ENCODE assay signal across 9 cellular contexts in the genomic region with DNA sequence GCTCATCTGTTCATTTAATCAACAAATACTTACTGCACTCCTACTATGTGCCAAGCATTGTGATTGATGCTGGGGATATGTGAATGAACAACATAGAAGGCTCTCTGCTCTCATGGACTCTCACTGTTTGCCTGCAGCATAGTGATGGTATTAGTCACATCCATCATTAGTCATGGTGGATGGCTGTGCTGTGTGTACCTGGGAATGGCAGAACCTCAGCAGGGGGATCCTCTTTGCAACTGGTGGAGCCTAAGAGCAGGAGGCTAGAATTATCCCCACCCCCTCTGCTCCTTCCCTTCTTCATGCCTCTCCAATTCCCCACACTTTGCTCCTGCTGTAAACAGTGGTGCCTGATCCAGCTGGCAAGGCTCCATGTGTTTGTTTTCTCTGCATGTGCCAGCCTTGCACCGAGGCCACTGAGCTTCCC. TPM values are rescaled to one million over a fixed set of nuclear protein-coding genes. Genes with fewer than 3 reads are reported as not detected.
DNase-seq lines count a peak whose midpoint lies in the region; ATAC-seq, FAIRE-seq and TF ChIP-seq lines count a peak whose summit lies in the region.
"Had no signal": no experiment of that assay in that cellular context is flagged by ENCODE, and none has a peak within 500 bp of the region (broad histone marks: within the 10 kb centered on the region; RNA-seq: fewer than 3 reads in every experiment).

No MANE protein-coding gene starts in this region.

- H3K9me1 ChIP-seq in endothelial cell of umbilical vein (replicated peaks; ENCODE audit: control insufficient read depth, extremely low read depth, insufficient read depth, low read length), result no peaks in the 10 kb centered on the region

- no TSS peak for BruUV-seq in endothelial cell of umbilical vein (replicated peaks; lab: Mats Ljungman, UMichigan)

- H3K36me3 ChIP-seq in endothelial cell of umbilical vein (ENCODE audit: control insufficient read depth in 2 of 2, extremely low read depth in 1 of 2, insufficient read depth in 2 of 2, low read length in 2 of 2) (no peaks in the 10 kb centered on the region), aorta (ENCODE audit: control insufficient read depth in 1 of 2, insufficient read depth in 2 of 2, low read length in 1 of 2) (no peaks in the 10 kb centered on the region)

- no peaks in the 10 kb centered on the region for H4K20me1 ChIP-seq in endothelial cell of umbilical vein (replicated peaks; ENCODE audit: control insufficient read depth, extremely low read depth, insufficient read depth, low read length)

- H3K27ac ChIP-seq in endothelial cell of umbilical vein (ENCODE audit: insufficient read depth, low read depth, low read length), result no peak overlapping the region
- no peak overlapping the region for H3K27ac ChIP-seq in aorta (ENCODE audit: low read depth in 1 of 2, low read length in 2 of 2)

- DNase-seq in H54 (ENCODE audit: insufficient read length, low spot score), result peak; percentile 75
- peak; percentile 96 for DNase-seq in NCI-H226
- peak; percentile 24 for DNase-seq in endothelial cell of umbilical vein (ENCODE audit: low read depth, low spot score)
- peak; percentile 99 for DNase-seq in renal cortical epithelial cell (ENCODE audit: low read depth)
- no peak for DNase-seq in aorta
- DNase-seq in stimulated activated CD4-positive, alpha-beta T cell treated with anti-CD3 and anti-CD28 coated beads, Interleukin-1b, Interleukin-23, amount 100 ng/mL, for 48 hours, result no peak
- no peak for DNase-seq in globus pallidus (ENCODE audit: low spot score)
- DNase-seq: cortex of kidney had no signal

- no peaks in the 10 kb centered on the region for H3K79me2 ChIP-seq in endothelial cell of umbilical vein (ENCODE audit: control insufficient read depth, insufficient read depth, low read length)

- H2AFZ ChIP-seq in endothelial cell of umbilical vein (ENCODE audit: low read depth, low read length), result no peak overlapping the region

- POLR2A ChIA-PET in endothelial cell of umbilical vein (lab: Charles Lee), result no interaction called here

- no peak overlapping the region for H3K4me2 ChIP-seq in endothelial cell of umbilical vein (ENCODE audit: insufficient read depth, low read length)

- TF ChIP-seq CTCF in endothelial cell of umbilical vein (IDR thresholded peaks at IDR 0.05; ENCODE audit: extremely low read depth in 1 of 2, insufficient read depth in 1 of 2, low read depth in 1 of 2, low read length in 2 of 2), result no peak

- ATAC-seq in aorta (ENCODE audit: low FRiP score) (no peak), GM21529 (IDR thresholded peaks at IDR 0.05; ENCODE audit: unreplicated experiment) (no peak)

- dilution Hi-C loops in endothelial cell of umbilical vein (cut with MboI; ENCODE audit: extremely low pct_ligation_motif_present, low sequenced_read_pairs), result no loop called here

- H3K27me3 ChIP-seq in endothelial cell of umbilical vein (ENCODE audit: control insufficient read depth in 2 of 2, insufficient read depth in 2 of 2, low read length in 2 of 2) (peaks cover 0 to 1% of the 10 kb centered on the region in 2 experiments), aorta (ENCODE audit: control insufficient read depth in 1 of 2, insufficient read depth in 2 of 2, low read length in 1 of 2) (no peaks in the 10 kb centered on the region)

- 0 to 3% methylated on average over 1 of the region's 1 CpG for WGBS in aorta, 2 donors

- H3K9me3 ChIP-seq in endothelial cell of umbilical vein (replicated peaks; ENCODE audit: control insufficient read depth, insufficient read depth, low read length) (no peaks in the 10 kb centered on the region), aorta (ENCODE audit: control insufficient read depth, low read length) (no peaks in the 10 kb centered on the region)

- CTCF ChIA-PET in endothelial cell of umbilical vein (lab: Charles Lee), result no interaction called here

- H3K4me1 ChIP-seq in endothelial cell of umbilical vein (ENCODE audit: control insufficient read depth, extremely low read depth, insufficient read depth, low read length) (no peaks in the 10 kb centered on the region), aorta (ENCODE audit: control insufficient read depth in 1 of 2, insufficient read depth in 2 of 2, low read length in 2 of 2) (no peaks in the 10 kb centered on the region)

- intact Hi-C loops in endothelial cell of umbilical vein (cut with micrococcal nuclease), result no loop called here
- intact Hi-C loops in aorta (cut with DNase I), result no loop called here

- FAIRE-seq in H54 (lab: Jason Lieb, UNC), result peak; percentile 99
- peak; percentile 83 for FAIRE-seq in endothelial cell of umbilical vein (lab: Jason Lieb, UNC)

- H3K4me3 ChIP-seq in endothelial cell of umbilical vein (replicated peaks in 1 of 3; ENCODE audit: insufficient read depth in 1 of 3, low read depth in 1 of 3, low read length in 3 of 3) (no peak overlapping the region), aorta (ENCODE audit: low read length in 2 of 2) (no peak overlapping the region)

- H3K9ac ChIP-seq in endothelial cell of umbilical vein (replicated peaks; ENCODE audit: extremely low read depth, insufficient read depth, low read length), result no peak overlapping the region

- TF ChIP-seq POLR2A in H54 (IDR thresholded peaks at IDR 0.05; ENCODE audit: low read depth, low read length), result no peak
- no peak for TF ChIP-seq POLR2A in endothelial cell of umbilical vein (IDR thresholded peaks at IDR 0.05; ENCODE audit: low read depth, low read length)

TF ChIP-seq in endothelial cell of umbilical vein, 7 proteins besides CTCF, POLR2A, EP300 and RAD21:
- TF ChIP-seq JUN (IDR thresholded peaks at IDR 0.05; ENCODE audit: borderline replicate concordance, insufficient read depth, insufficient read length, low read depth) (no peak), FOS (IDR thresholded peaks at IDR 0.05; ENCODE audit: borderline replicate concordance, insufficient read depth, low read length) (peak; percentile 61)

RNA-seq across cellular contexts. Expression of a gene that starts 20.5 kb away (rescaled TPM):
- not detected in 2 replicates for total RNA-seq in endothelial cell of umbilical vein
- 0.07 and 0.10 TPM in 2 replicates for polyA plus RNA-seq in endothelial cell of umbilical vein
- 0.07 and 0.10 TPM in 2 replicates for polyA plus RNA-seq in endothelial cell of umbilical vein (2011; cell fraction: cytosol; rRNA removed)
- 0.03 and 0.15 TPM in 2 replicates for polyA plus RNA-seq in endothelial cell of umbilical vein (2011; cell fraction: nucleus; rRNA removed)
- polyA plus RNA-seq in endothelial cell of umbilical vein (2012), result not detected in 2 replicates
- polyA minus RNA-seq in endothelial cell of umbilical vein, result 0.34 TPM in 1 of 2 replicates, not detected in the other
- not detected for polyA minus RNA-seq in endothelial cell of umbilical vein (2011; cell fraction: cytosol; rRNA and poly(A)+ RNA removed)
- not detected in 2 replicates for polyA minus RNA-seq in endothelial cell of umbilical vein (2011; cell fraction: nucleus; rRNA and poly(A)+ RNA removed)
- 0.52 and 3.0 TPM in 2 replicates for total RNA-seq in renal cortical epithelial cell
- 100 to 1,000 TPM in 1 of 2 donors, 10 to 100 TPM in 1; 45.1 to 164 TPM for total RNA-seq in aorta
- polyA plus RNA-seq in aorta, result 1 to 10 TPM; 6.6 to 8.5 TPM

Comparison
In these comparisons a context has a peak if more than half of its experiments do, and no peak if none do; other contexts are left out.
1. DNase-seq: peak in H54 (single experiment), NCI-H226 (single experiment), endothelial cell of umbilical vein (single experiment) and renal cortical epithelial cell (single experiment); none in aorta (0 of 2), stimulated activated CD4-positive, alpha-beta T cell treated with anti-CD3 and anti-CD28 coated beads, Interleukin-1b, Interleukin-23, amount 100 ng/mL, for 48 hours (single experiment) and globus pallidus (single experiment).
2. RNA of a gene that starts 20.5 kb away (total RNA-seq): 45.1 to 164 TPM in aorta; 0.52 to 3.0 TPM in renal cortical epithelial cell and not detected in endothelial cell of umbilical vein; every median in the first group is over 10 times any median in the second.